ENCODE assay signal across 10 cellular contexts in genomic region chr5:142065273-142065672, GRCh38. TPM values are rescaled to one million over a fixed set of nuclear protein-coding genes. Genes with fewer than 3 reads are reported as not detected.
DNase-seq lines count a peak whose midpoint lies in the region; ATAC-seq, FAIRE-seq and TF ChIP-seq lines count a peak whose summit lies in the region.
"Had no signal": no experiment of that assay in that cellular context is flagged by ENCODE, and none has a peak within 500 bp of the region (broad histone marks: within the 10 kb centered on the region; RNA-seq: fewer than 3 reads in every experiment).

No MANE protein-coding gene starts in this region.

- FAIRE-seq in GM19239 (lab: Jason Lieb, UNC), result no peak
- FAIRE-seq: islet of Langerhans had no signal

- ATAC-seq in effector memory CD8-positive, alpha-beta T cell (replicated peaks), result no peak

- no peak for TF ChIP-seq POLR2A in thyroid gland (IDR thresholded peaks at IDR 0.05)

- TF ChIP-seq CTCF in cardiac fibroblast (IDR thresholded peaks at IDR 0.05; ENCODE audit: low read depth, low read length), result no peak
- no peak for TF ChIP-seq CTCF in thyroid gland (IDR thresholded peaks at IDR 0.05)

- no peak overlapping the region for H3K27ac Mint-ChIP-seq in effector memory CD8-positive, alpha-beta T cell
- no peak overlapping the region for H3K27ac Mint-ChIP-seq in activated CD4-positive, alpha-beta T cell treated with anti-CD3 and anti-CD28 coated beads, Interleukin-2, amount 10 ng/mL, durations not matched to agents 24 days and 14 days
- H3K27ac Mint-ChIP-seq: H9 had no signal

- H3K27me3 Mint-ChIP-seq in effector memory CD8-positive, alpha-beta T cell, result peaks cover 0 to 6% of the 10 kb centered on the region in 2 donors
- H3K27me3 Mint-ChIP-seq in activated CD4-positive, alpha-beta T cell treated with anti-CD3 and anti-CD28 coated beads, Interleukin-2, amount 10 ng/mL, durations not matched to agents 24 days and 14 days, result peaks cover 2% of the 10 kb centered on the region

- no peak overlapping the region for H3K4me3 Mint-ChIP-seq in effector memory CD8-positive, alpha-beta T cell
- H3K4me3 Mint-ChIP-seq in activated CD4-positive, alpha-beta T cell treated with anti-CD3 and anti-CD28 coated beads, Interleukin-2, amount 10 ng/mL, durations not matched to agents 24 days and 14 days, result no peak overlapping the region
- H3K4me3 Mint-ChIP-seq: H9 had no signal

- DNase-seq in DMS79 (lab: John Stamatoyannopoulos, UW) (peak; percentile 48), NCI-H2196 treated with DMSO at 0.1 percent for 48 hours (lab: John Stamatoyannopoulos, UW; ENCODE audit: unreplicated experiment) (peak; percentile 67), cardiac fibroblast (ENCODE audit: low read depth in 2 of 2) (peak; percentile 35 to 71), myocyte (ENCODE audit: low read depth) (peak; percentile 92), GM19239 (ENCODE audit: insufficient read length, low spot score) (no peak), thyroid gland (no peak)
- DNase-seq in effector memory CD8-positive, alpha-beta T cell, result no peak
- DNase-seq in activated CD4-positive, alpha-beta T cell treated with anti-CD3 and anti-CD28 coated beads, Interleukin-2, amount 10 ng/mL, durations not matched to agents 24 days and 14 days, result no peak
- DNase-seq: H9 had no signal

- H3K36me3 ChIP-seq in thyroid gland, result no peaks in the 10 kb centered on the region

- H3K4me1 ChIP-seq in thyroid gland, result peaks cover 9 to 12% of the 10 kb centered on the region in 2 donors

- no peaks in the 10 kb centered on the region for H3K9me3 Mint-ChIP-seq in effector memory CD8-positive, alpha-beta T cell
- H3K9me3 Mint-ChIP-seq in activated CD4-positive, alpha-beta T cell treated with anti-CD3 and anti-CD28 coated beads, Interleukin-2, amount 10 ng/mL, durations not matched to agents 24 days and 14 days, result no peaks in the 10 kb centered on the region
- H3K9me3 Mint-ChIP-seq: H9 had no signal

- H3K4me3 ChIP-seq in cardiac fibroblast (replicated peaks in 1 of 2; ENCODE audit: low read depth in 2 of 2, low read length in 2 of 2) (no peak overlapping the region), thyroid gland (replicated peaks in 1 of 3) (no peak overlapping the region)

- H3K27me3 ChIP-seq in thyroid gland, result no peaks in the 10 kb centered on the region

- H3K36me3 Mint-ChIP-seq in effector memory CD8-positive, alpha-beta T cell (ENCODE audit: insufficient read depth), result no peaks in the 10 kb centered on the region
- H3K36me3 Mint-ChIP-seq in activated CD4-positive, alpha-beta T cell treated with anti-CD3 and anti-CD28 coated beads, Interleukin-2, amount 10 ng/mL, durations not matched to agents 24 days and 14 days (ENCODE audit: low read depth), result no peaks in the 10 kb centered on the region

- 57 to 75% methylated on average over 2 of the region's 2 CpGs for WGBS in thyroid gland, 2 donors

- H3K4me1 Mint-ChIP-seq in effector memory CD8-positive, alpha-beta T cell (ENCODE audit: low read depth in 2 of 2), result peaks cover 10 to 12% of the 10 kb centered on the region in 2 donors
- H3K4me1 Mint-ChIP-seq in activated CD4-positive, alpha-beta T cell treated with anti-CD3 and anti-CD28 coated beads, Interleukin-2, amount 10 ng/mL, durations not matched to agents 24 days and 14 days, result peaks cover 16% of the 10 kb centered on the region

- intact Hi-C loops in thyroid gland (cut with DNase I), result no loop called here
- intact Hi-C loops in activated CD4-positive, alpha-beta T cell treated with anti-CD3 and anti-CD28 coated beads, Interleukin-2, amount 10 ng/mL, durations not matched to agents 24 days and 14 days (cut with micrococcal nuclease), result no loop called here

- no peak overlapping the region for H3K27ac ChIP-seq in thyroid gland

- no peaks in the 10 kb centered on the region for H3K9me3 ChIP-seq in thyroid gland

RNA-seq across cellular contexts. Expression of gene NDFIP1, which starts 43.3 kb away (rescaled TPM):
- total RNA-seq in myocyte (57.2 and 59.8 TPM in 2 replicates), thyroid gland (100 to 1,000 TPM; 185 to 351 (median 297) TPM)
- 49.9 TPM for polyA plus RNA-seq in myocyte (2012)
- 114 and 122 TPM in 2 replicates for total RNA-seq in activated CD4-positive, alpha-beta T cell treated with anti-CD3 and anti-CD28 coated beads, Interleukin-2, amount 10 ng/mL, durations not matched to agents 24 days and 14 days

RNA-seq across cellular contexts. Expression of gene GNPDA1, which starts 52.4 kb away (rescaled TPM):
- total RNA-seq in myocyte, result 65.5 and 98.3 TPM in 2 replicates
- polyA plus RNA-seq in myocyte (2012), result 62.7 TPM
- 10 to 100 TPM; 28.8 to 56.3 (median 45.8) TPM for total RNA-seq in thyroid gland
- 108 and 114 TPM in 2 replicates for total RNA-seq in activated CD4-positive, alpha-beta T cell treated with anti-CD3 and anti-CD28 coated beads, Interleukin-2, amount 10 ng/mL, durations not matched to agents 24 days and 14 days

Comparison
In these comparisons a context has a peak if more than half of its experiments do, and no peak if none do; other contexts are left out.
1. DNase-seq: peak in DMS79 (single experiment), NCI-H2196 treated with DMSO at 0.1 percent for 48 hours (single experiment), cardiac fibroblast (2 of 2) and myocyte (single experiment); none in GM19239 (single experiment), thyroid gland (0 of 2), effector memory CD8-positive, alpha-beta T cell (0 of 3) and activated CD4-positive, alpha-beta T cell treated with anti-CD3 and anti-CD28 coated beads, Interleukin-2, amount 10 ng/mL, durations not matched to agents 24 days and 14 days (single experiment).